8 cellular contexts compared by ENCODE assay signal in the genomic region with DNA sequence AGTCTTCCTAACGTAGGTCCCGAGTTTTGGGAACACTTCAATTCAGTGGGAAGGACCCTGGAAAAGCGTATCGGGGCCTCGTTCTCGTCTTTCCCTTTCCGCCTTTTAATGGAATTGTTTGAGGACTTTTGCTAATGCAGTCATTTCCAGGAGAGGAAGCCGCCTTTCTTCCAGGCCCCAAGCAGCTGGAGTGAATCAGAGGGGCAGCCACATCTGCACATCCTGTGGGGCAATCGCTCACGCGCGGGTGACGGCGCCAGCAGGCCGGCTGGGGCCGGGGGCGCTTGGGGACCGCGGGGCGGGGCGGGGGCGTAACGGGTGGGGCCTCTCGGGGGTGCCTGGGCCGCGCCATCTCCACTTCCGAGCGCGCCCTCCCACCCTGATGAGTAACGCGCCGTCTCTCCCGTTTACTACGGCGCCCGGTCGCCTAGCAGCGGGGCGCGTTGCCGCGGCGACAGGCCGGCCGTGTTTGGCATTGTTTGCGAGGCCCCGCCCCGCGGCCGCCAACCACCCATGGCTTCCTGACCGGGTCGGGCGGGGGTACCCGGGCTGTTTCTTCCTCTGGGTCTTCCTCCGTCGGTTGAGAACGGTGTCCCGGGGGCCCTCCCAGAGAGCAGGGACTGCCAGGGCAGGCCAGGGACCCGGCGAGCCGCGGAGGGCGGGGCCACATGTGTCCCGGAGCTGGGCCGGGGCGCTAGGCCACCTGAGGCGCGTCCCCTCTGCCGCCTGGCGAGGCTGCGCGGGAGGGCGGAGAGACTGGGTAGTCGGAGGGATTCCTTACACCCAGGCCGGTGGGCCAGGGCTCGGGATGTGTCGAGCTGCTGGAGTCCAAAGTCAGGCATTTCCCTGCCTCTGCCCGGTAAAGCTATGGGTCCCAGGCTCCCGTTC. TPM values are rescaled to one million over a fixed set of nuclear protein-coding genes. Genes with fewer than 3 reads are reported as not detected.
A peak's percentile ranks its signal among the peaks of the same experiment; 100 is the strongest.
DNase-seq lines count a peak whose midpoint lies in the region; ATAC-seq and TF ChIP-seq lines count a peak whose summit lies in the region.

No MANE protein-coding gene starts in this region.

- H3K27ac ChIP-seq in OCI-LY3 (ENCODE audit: low read length) (no peak overlapping the region), esophagus muscularis mucosa (replicated peaks in 1 of 4) (peak overlapping the region; percentile 78 to 93 (median 87))

- H3K36me3 ChIP-seq in Caco-2 (ENCODE audit: control insufficient read depth, insufficient read depth, low read length) = no peaks in the 10 kb centered on the region
- H3K36me3 ChIP-seq in OCI-LY3 (replicated peaks; ENCODE audit: low read depth, low read length) = no peaks in the 10 kb centered on the region
- no peaks in the 10 kb centered on the region for H3K36me3 ChIP-seq in esophagus muscularis mucosa

- no peaks in the 10 kb centered on the region for H3K9me3 ChIP-seq in Caco-2
- H3K9me3 ChIP-seq in OCI-LY3 (ENCODE audit: insufficient read depth, low read length) = no peaks in the 10 kb centered on the region
- no peaks in the 10 kb centered on the region for H3K9me3 ChIP-seq in esophagus muscularis mucosa

- peak overlapping the region; percentile 80; the same call in 1 of the 2 replicates for H2AFZ ChIP-seq in OCI-LY3 (ENCODE audit: low read depth, low read length)

- POLR2A ChIA-PET in Caco-2 (lab: Charles Lee) = interaction anchor here (0.5 to 1.5 kb wide), 4 partner anchors 34 to 314 kb away, joined by 3 to 10 read pairs (median 5); no protein-coding TSS in a partner anchor

- intact Hi-C loops in Caco-2 (cut with micrococcal nuclease; ENCODE audit: unreplicated experiment) (loop anchor here (1.0 kb wide), 1 partner anchor 26 kb away; no protein-coding TSS in a partner anchor), esophagus muscularis mucosa (cut with DNase I) (no loop called here)

- TF ChIP-seq EP300 in esophagus muscularis mucosa (IDR thresholded peaks at IDR 0.05) = peak; percentile 78

- H3K27me3 Mint-ChIP-seq in Caco-2 (ENCODE audit: insufficient read depth, unreplicated experiment) = no peaks in the 10 kb centered on the region
- H3K27me3 Mint-ChIP-seq in activated T-cell treated with anti-CD3 and anti-CD28 coated beads, Interleukin-2, amount 50 U/mL, for 4 hours (ENCODE audit: low read depth) = no peaks in the 10 kb centered on the region

- TF ChIP-seq CTCF in Caco-2 (IDR thresholded peaks at IDR 0.05; ENCODE audit: insufficient read depth in 1 of 2, low read depth in 1 of 2, low read length in 1 of 2, severe bottlenecking in 1 of 2, unreplicated experiment in 1 of 2) = no peak
- no peak for TF ChIP-seq CTCF in GM20000 (IDR thresholded peaks at IDR 0.05; ENCODE audit: extremely low read depth, missing control alignments)
- TF ChIP-seq CTCF in OCI-LY3 (IDR thresholded peaks at IDR 0.05; ENCODE audit: low read depth, low read length) = no peak
- no peak for TF ChIP-seq CTCF in esophagus muscularis mucosa (IDR thresholded peaks at IDR 0.05)

- H3K27ac Mint-ChIP-seq in Caco-2 (ENCODE audit: unreplicated experiment) = peak overlapping the region; percentile 81

- peak; percentile 90 to 92 for ATAC-seq in activated T-cell treated with anti-CD3 and anti-CD28 coated beads, Interleukin-2, amount 50 U/mL, for 4 hours

- CTCF ChIA-PET in Caco-2 (lab: Charles Lee) = interaction anchor here (0.6 to 6.0 kb wide), 7 partner anchors 23 to 121 kb away, joined by 3 to 68 read pairs (median 4); no protein-coding TSS in a partner anchor

- peak; percentile 89 to 96 for DNase-seq in Caco-2
- DNase-seq in GM20000 (ENCODE audit: low spot score) = peak; percentile 89
- peak; percentile 86 for DNase-seq in HS-5 (ENCODE audit: low read depth)
- peak; percentile 88 for DNase-seq in activated T-cell treated with anti-CD3 and anti-CD28 coated beads, Interleukin-2, amount 50 U/mL, for 4 hours
- DNase-seq in esophagus muscularis mucosa (ENCODE audit: extremely low spot score) = peak; percentile 98
- DNase-seq in myocyte (ENCODE audit: low read depth) = peak; percentile 90
- peak; percentile 82 to 93 for DNase-seq in stimulated activated CD8-positive, alpha-beta memory T cell treated with anti-CD3 and anti-CD28 coated beads, Interleukin-7, amount 100 ng/mL, for 4 hours (ENCODE audit: low read depth in 2 of 2)

- 4% methylated on average over 25 of the region's 79 CpGs for WGBS in esophagus muscularis mucosa

- TF ChIP-seq POLR2A in esophagus muscularis mucosa (IDR thresholded peaks at IDR 0.05; ENCODE audit: low read depth) = no peak

- H3K4me3 Mint-ChIP-seq in Caco-2 (ENCODE audit: unreplicated experiment) = peak overlapping the region; percentile 75
- H3K4me3 Mint-ChIP-seq in activated T-cell treated with anti-CD3 and anti-CD28 coated beads, Interleukin-2, amount 50 U/mL, for 4 hours = peak overlapping the region; percentile 76

- H3K27me3 ChIP-seq in Caco-2 (replicated peaks; ENCODE audit: control insufficient read depth, insufficient read depth, low read length) (no peaks in the 10 kb centered on the region), OCI-LY3 (ENCODE audit: low read depth, low read length) (peaks cover 63% of the 10 kb centered on the region), esophagus muscularis mucosa (no peaks in the 10 kb centered on the region)

- peak overlapping the region; percentile 40; the same call in 1 of the 2 replicates for H3K9ac ChIP-seq in OCI-LY3 (ENCODE audit: low read length)

- BruUV-seq in Caco-2 (replicated peaks; lab: Mats Ljungman, UMichigan) = no TSS peak

- H3K79me2 ChIP-seq in OCI-LY3 (ENCODE audit: low read length) = no peaks in the 10 kb centered on the region

- H3K4me3 ChIP-seq in Caco-2 (ENCODE audit: low read depth, low read length) = peak overlapping the region; percentile 79
- peak overlapping the region; percentile 85 for H3K4me3 ChIP-seq in OCI-LY3 (ENCODE audit: low read length)
- peak overlapping the region; percentile 57 to 69 (median 64) for H3K4me3 ChIP-seq in esophagus muscularis mucosa

- H4K20me1 ChIP-seq in OCI-LY3 (ENCODE audit: insufficient read depth, low read length) = no peaks in the 10 kb centered on the region

- H3K4me1 ChIP-seq in Caco-2 (peaks cover 44% of the 10 kb centered on the region), OCI-LY3 (ENCODE audit: low read length) (peaks cover 21% of the 10 kb centered on the region), esophagus muscularis mucosa (peaks cover 41 to 66% (median 48%) of the 10 kb centered on the region in 4 donors)

- peaks cover 6% of the 10 kb centered on the region for H3K36me3 Mint-ChIP-seq in Caco-2 (ENCODE audit: insufficient read depth, unreplicated experiment)
- no peaks in the 10 kb centered on the region for H3K36me3 Mint-ChIP-seq in activated T-cell treated with anti-CD3 and anti-CD28 coated beads, Interleukin-2, amount 50 U/mL, for 4 hours (ENCODE audit: insufficient read depth)

- no peaks in the 10 kb centered on the region for H3K9me3 Mint-ChIP-seq in Caco-2 (ENCODE audit: unreplicated experiment)
- H3K9me3 Mint-ChIP-seq in activated T-cell treated with anti-CD3 and anti-CD28 coated beads, Interleukin-2, amount 50 U/mL, for 4 hours = no peaks in the 10 kb centered on the region

- H3K4me1 Mint-ChIP-seq in Caco-2 (ENCODE audit: low read depth, unreplicated experiment) = peaks cover 47% of the 10 kb centered on the region
- peaks cover 53% of the 10 kb centered on the region for H3K4me1 Mint-ChIP-seq in activated T-cell treated with anti-CD3 and anti-CD28 coated beads, Interleukin-2, amount 50 U/mL, for 4 hours (ENCODE audit: low read depth)

- peak overlapping the region; percentile 94 for H3K4me2 ChIP-seq in OCI-LY3 (ENCODE audit: low read length)

RNA-seq across cellular contexts. Expression of a gene that starts 2.3 kb away (rescaled TPM):
- not detected in 2 replicates for total RNA-seq in Caco-2 (2022)
- not detected for total RNA-seq in activated T-cell treated with anti-CD3 and anti-CD28 coated beads, Interleukin-2, amount 50 U/mL, for 4 hours
- not detected for total RNA-seq in esophagus muscularis mucosa
- total RNA-seq in myocyte = 2.3 TPM in 2 replicates
- polyA plus RNA-seq in myocyte (2012) = 7.3 TPM

RNA-seq across cellular contexts. Expression of a gene that starts 56.9 kb away (rescaled TPM):
- 11.2 and 11.4 TPM in 2 replicates for total RNA-seq in Caco-2 (2022)
- total RNA-seq in activated T-cell treated with anti-CD3 and anti-CD28 coated beads, Interleukin-2, amount 50 U/mL, for 4 hours = 1 to 10 TPM; 8.0 to 8.7 (median 8.4) TPM
- total RNA-seq in esophagus muscularis mucosa = 1 to 10 TPM; 1.2 to 6.7 (median 5.0) TPM
- total RNA-seq in myocyte = 4.1 and 6.1 TPM in 2 replicates
- 4.4 TPM for polyA plus RNA-seq in myocyte (2012)
